16 cellular contexts compared by ENCODE assay signal in the genomic region with DNA sequence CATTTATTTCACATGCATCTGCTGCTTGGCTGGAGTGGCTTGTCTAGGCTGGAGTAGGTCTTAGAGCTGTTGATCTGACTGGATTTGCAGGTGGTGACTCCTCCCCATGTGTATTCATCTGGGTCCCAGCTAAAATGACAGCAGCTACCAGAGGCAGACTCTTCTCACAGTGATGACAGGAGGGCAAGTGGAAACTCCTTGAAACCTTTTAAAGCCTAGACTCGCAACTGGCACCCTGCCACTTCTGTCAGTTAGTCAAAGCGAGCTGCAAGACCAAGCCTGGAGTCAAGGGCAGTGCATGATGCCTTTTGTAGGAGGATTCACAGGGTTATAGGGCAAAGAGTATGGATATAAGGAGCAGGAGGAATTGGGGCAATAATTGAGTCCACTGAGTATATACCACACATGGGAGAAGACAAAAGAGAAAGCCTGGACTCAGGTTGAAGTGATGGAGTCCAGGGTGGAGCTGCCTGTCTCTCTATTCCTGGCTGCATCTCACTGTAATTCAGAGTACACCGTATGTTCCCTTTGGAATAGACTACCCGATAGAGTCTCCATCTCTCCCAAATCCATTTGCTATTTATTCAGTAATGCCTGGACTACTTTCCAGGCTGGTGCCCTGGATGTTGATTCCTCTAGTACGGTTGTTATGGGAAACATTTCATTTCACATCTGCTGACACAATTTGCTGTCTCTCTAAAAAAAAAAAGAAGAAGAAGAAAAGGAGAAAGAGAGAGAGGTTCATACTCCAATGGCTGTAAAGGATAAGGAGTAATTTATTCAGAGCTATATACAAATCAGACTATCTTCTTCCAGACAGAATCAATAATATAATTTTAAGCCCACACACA.
DNase-seq lines count a peak whose midpoint lies in the region; ATAC-seq and TF ChIP-seq lines count a peak whose summit lies in the region.
"Had no signal": no experiment of that assay in that cellular context is flagged by ENCODE, and none has a peak within 500 bp of the region (broad histone marks: within the 10 kb centered on the region; RNA-seq: fewer than 3 reads in every experiment).

No MANE protein-coding gene starts in this region.

- no peaks in the 10 kb centered on the region for H3K36me3 ChIP-seq in osteoblast (ENCODE audit: insufficient read depth, low read length)
- H3K36me3 ChIP-seq in tibial artery, result no peaks in the 10 kb centered on the region

- H4K20me1 ChIP-seq in osteoblast (ENCODE audit: insufficient read depth, low read length), result no peaks in the 10 kb centered on the region

- H3K27ac ChIP-seq in cingulate gyrus (ENCODE audit: low read depth, low read length) (peak overlapping the region; percentile 80), osteoblast (ENCODE audit: low read depth, low read length) (no peak overlapping the region), tibial artery (no peak overlapping the region)
- H3K27ac ChIP-seq: epithelial cell of prostate, SK-N-MC had no signal

- H3K4me3 ChIP-seq in osteoblast (ENCODE audit: insufficient read depth, low read length), result no peak overlapping the region
- no peak overlapping the region for H3K4me3 ChIP-seq in tibial artery
- H3K4me3 ChIP-seq: mucosa of descending colon, SK-N-MC had no signal

- no peak overlapping the region for H2AFZ ChIP-seq in osteoblast (ENCODE audit: low read length)

- no peaks in the 10 kb centered on the region for H3K79me2 ChIP-seq in osteoblast (ENCODE audit: insufficient read depth, low read length)

- intact Hi-C loops in tibial artery (cut with DNase I; ENCODE audit: low total_unique reads), result no loop called here

- no peak overlapping the region for H3K4me2 ChIP-seq in osteoblast (ENCODE audit: insufficient read depth, low read length)

- in situ Hi-C loops in GM13977 (cut with MboI; ENCODE audit: low pct_unique_long_range_greater_than_20kb, low sequenced_read_pairs, unreplicated experiment), result no loop called here

- DNase-seq in NCI-H1105 treated with DMSO at 0.1 percent for 48 hours (lab: John Stamatoyannopoulos, UW), result peak; percentile 82
- peak; percentile 30 for DNase-seq in NCI-H345 treated with DMSO at 0.1 percent for 48 hours (lab: John Stamatoyannopoulos, UW; ENCODE audit: unreplicated experiment)
- peak; percentile 48 for DNase-seq in osteoblast (ENCODE audit: insufficient read length, low spot score, missing footprints)
- DNase-seq in tibial artery, result no peak
- DNase-seq in GM13977 (ENCODE audit: low spot score), result no peak
- DNase-seq in activated naive CD4-positive, alpha-beta T cell treated with anti-CD3 and anti-CD28 coated beads, Interleukin-2, amount 50 U/mL, for 16 hours, result no peak
- DNase-seq: activated CD4-positive, alpha-beta memory T cell treated with anti-CD3 and anti-CD28 coated beads, Interleukin-2, amount 10 ng/mL, durations not matched to agents 7 days and 5 days; activated T-cell treated with anti-CD3 and anti-CD28 coated beads, Interleukin-2, amount 50 U/mL, for 72 hours; HCEC 1CT; mucosa of descending colon; NCI-H1436 treated with DMSO at 0.1 percent for 48 hours; stimulated activated CD4-positive, alpha-beta T cell treated with anti-CD3 and anti-CD28 coated beads, Interleukin-12 subunit alpha, Interleukin-12 subunit beta, amount 100 ng/mL, for 4 hours had no signal

- no peak for TF ChIP-seq CTCF in osteoblast (IDR thresholded peaks at IDR 0.05; ENCODE audit: extremely low read depth, low read depth, low read length)
- no peak for TF ChIP-seq CTCF in tibial artery (IDR thresholded peaks at IDR 0.05)
- no peak for TF ChIP-seq CTCF in GM13977 (IDR thresholded peaks at IDR 0.05; ENCODE audit: extremely low read depth, insufficient read depth, missing control alignments)

- ATAC-seq in GM18907 (IDR thresholded peaks at IDR 0.05; ENCODE audit: unreplicated experiment), result no peak
- ATAC-seq: activated T-cell treated with anti-CD3 and anti-CD28 coated beads, Interleukin-2, amount 50 U/mL, for 72 hours; mucosa of descending colon had no signal

- H3K27me3 ChIP-seq in osteoblast (ENCODE audit: insufficient read depth, low read length) (peaks cover 58% of the 10 kb centered on the region), tibial artery (no peaks in the 10 kb centered on the region)

- H3K9me3 ChIP-seq in osteoblast (ENCODE audit: low read depth, low read length), result no peaks in the 10 kb centered on the region
- no peaks in the 10 kb centered on the region for H3K9me3 ChIP-seq in tibial artery
- H3K9me3 ChIP-seq: mucosa of descending colon had no signal

- no peaks in the 10 kb centered on the region for H3K4me1 ChIP-seq in osteoblast (ENCODE audit: insufficient read depth, low read length)
- peaks cover 0 to 10% (median 2%) of the 10 kb centered on the region in 4 donors for H3K4me1 ChIP-seq in tibial artery

Comparison
In these comparisons a context has a peak if more than half of its experiments do, and no peak if none do; other contexts are left out.
1. DNase-seq: peak in NCI-H1105 treated with DMSO at 0.1 percent for 48 hours (single experiment), NCI-H345 treated with DMSO at 0.1 percent for 48 hours (single experiment) and osteoblast (single experiment); none in tibial artery (0 of 2), GM13977 (single experiment) and activated naive CD4-positive, alpha-beta T cell treated with anti-CD3 and anti-CD28 coated beads, Interleukin-2, amount 50 U/mL, for 16 hours (single experiment).